In the genomic region with DNA sequence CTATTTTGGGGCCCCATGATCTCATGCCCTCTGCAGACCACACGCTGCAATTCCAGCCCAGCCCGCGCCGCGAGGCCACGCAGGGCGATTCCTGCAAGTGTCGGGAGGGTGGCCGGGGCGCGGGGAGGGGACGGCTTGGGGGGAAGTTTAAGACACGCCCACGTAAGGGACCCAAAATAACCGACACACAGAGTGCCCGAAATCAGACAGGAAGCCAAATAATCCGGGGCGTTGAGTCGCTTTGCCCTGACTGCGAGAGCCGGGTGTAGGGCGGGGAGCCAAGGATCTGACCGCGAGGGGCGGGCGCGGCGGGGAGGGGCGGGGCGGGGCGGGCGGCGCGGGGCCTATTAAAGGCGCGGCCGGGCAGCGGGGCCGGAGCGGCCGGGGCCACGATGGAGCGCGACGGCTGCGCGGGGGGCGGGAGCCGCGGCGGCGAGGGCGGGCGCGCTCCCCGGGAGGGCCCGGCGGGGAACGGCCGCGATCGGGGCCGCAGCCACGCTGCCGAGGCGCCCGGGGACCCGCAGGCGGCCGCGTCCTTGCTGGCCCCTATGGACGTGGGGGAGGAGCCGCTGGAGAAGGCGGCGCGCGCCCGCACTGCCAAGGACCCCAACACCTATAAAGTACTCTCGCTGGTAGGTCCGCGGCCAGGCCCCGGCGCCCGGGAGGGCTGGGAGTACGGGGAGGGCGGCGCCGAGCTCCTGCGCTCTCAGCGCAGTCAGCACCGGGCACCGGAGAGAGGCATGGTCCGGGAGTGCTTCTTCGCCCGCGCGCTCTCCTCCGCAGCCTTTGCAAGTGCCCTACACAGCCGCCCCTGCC, we compare ENCODE assay signal across 8 cellular contexts. TPM values are rescaled to one million over a fixed set of nuclear protein-coding genes. Genes with fewer than 3 reads are reported as not detected.
DNase-seq lines count a peak whose midpoint lies in the region; ATAC-seq and TF ChIP-seq lines count a peak whose summit lies in the region.

Gene ENPP1 (plus strand): TSS at position 377 of the 816 bp plus-strand sequence. CDS start 16 bp downstream, at position 393.

- TF ChIP-seq POLR2A in Raji (IDR thresholded peaks at IDR 0.05; ENCODE audit: insufficient read depth, low read depth, low read length): peak; percentile 68

- no peak within 1 kb of the TSS for H3K27ac ChIP-seq in foreskin keratinocyte
- peak within 1 kb of the TSS; percentile 56 for H3K27ac ChIP-seq in substantia nigra (ENCODE audit: low read depth, low read length, poor library complexity, severe bottlenecking)

- H3K4me3 Mint-ChIP-seq in nephron: peak within 1 kb of the TSS; percentile 90 to 95 (median 91)

- H3K27me3 ChIP-seq in foreskin keratinocyte: peaks cover 17% of the 10 kb centered on the region

- H3K4me1 Mint-ChIP-seq in nephron: peaks cover 7% of the 10 kb centered on the region

- peaks cover 7% of the 10 kb centered on the region for H3K9me3 Mint-ChIP-seq in nephron

- peaks cover 18% of the 10 kb centered on the region for H3K27me3 Mint-ChIP-seq in nephron (ENCODE audit: low read depth)

- DNase-seq in AG09319 (ENCODE audit: extremely low read depth, low read depth) (peak; percentile 45), HS-27A (ENCODE audit: low read depth) (peak; percentile 64), foreskin keratinocyte (peak in 1 of 2 donors; percentile 45), substantia nigra (lab: John Stamatoyannopoulos, UW) (peak; percentile 6 to 92 (median 60))
- DNase-seq in activated effector memory CD4-positive, alpha-beta T cell treated with anti-CD3 and anti-CD28 coated beads, Interleukin-2, amount 50 U/mL, for 16 hours: peak; percentile 78

- ATAC-seq in GM19395 (IDR thresholded peaks at IDR 0.05; ENCODE audit: unreplicated experiment) (peak; percentile 70), foreskin keratinocyte (peak; percentile 87)

- TF ChIP-seq CTCF in AG09319 (IDR thresholded peaks at IDR 0.05; ENCODE audit: low read depth, low read length): peak; percentile 27
- TF ChIP-seq CTCF in foreskin keratinocyte (conservative IDR thresholded peaks at IDR 0.05): peak; percentile 23
- no peak for TF ChIP-seq CTCF in nephron (IDR thresholded peaks at IDR 0.05; ENCODE audit: unreplicated experiment in 3 of 3)

- no peaks in the 10 kb centered on the region for H3K36me3 Mint-ChIP-seq in nephron (ENCODE audit: low read depth)

- peaks cover 5% of the 10 kb centered on the region for H3K4me1 ChIP-seq in foreskin keratinocyte

- peak within 1 kb of the TSS in 2 of 3 experiments; percentile 42 to 93 for H3K27ac Mint-ChIP-seq in nephron

RNA-seq across cellular contexts. Expression of gene ENPP1, which starts in this region (rescaled TPM):
- 1.3 and 1.6 TPM in 2 replicates for total RNA-seq in foreskin keratinocyte
- polyA plus RNA-seq in foreskin keratinocyte: 0.32 and 0.40 TPM in 2 replicates

Comparison
In these comparisons a context has a peak if more than half of its experiments do, and no peak if none do; other contexts are left out.
1. CTCF ChIP-seq: peak in AG09319 (single experiment) and foreskin keratinocyte (single experiment); none in nephron (0 of 3).